1 cellular context compared by ENCODE assay signal in genomic region chr2:218998414-218999002, GRCh38.
TF ChIP-seq lines count a peak whose summit lies in the region.

No MANE protein-coding gene starts in this region.

TF ChIP-seq in K562, 482 proteins besides CTCF, POLR2A, EP300 and RAD21:
- TF ChIP-seq ZBTB33 (CRISPR knock-in tag; IDR thresholded peaks at IDR 0.05) (peak; percentile 27; the same call in 1 of the 2 replicates), ELK1 (CRISPR knock-in tag; IDR thresholded peaks at IDR 0.05) (no peak), ZBTB9 (CRISPR knock-in tag; IDR thresholded peaks at IDR 0.05) (no peak), RBM34 (IDR thresholded peaks at IDR 0.05; ENCODE audit: borderline replicate concordance, insufficient read depth, low read length) (no peak), RFX5 (IDR thresholded peaks at IDR 0.05; ENCODE audit: low read depth, low read length) (no peak), EGR1 (conservative IDR thresholded peaks at IDR 0.05) (0 out of 2 replicates have a peak, but pooled peaks have one; percentile 35), HBP1 (CRISPR knock-in tag; IDR thresholded peaks at IDR 0.05) (no peak)
TF ChIP-seq in K562: peak in this region for 2.
